In genomic region chr1:211643324-211644212, GRCh38 we compare ENCODE assay signal across 8 cellular contexts. TPM values are rescaled to one million over a fixed set of nuclear protein-coding genes. Genes with fewer than 3 reads are reported as not detected.
DNase-seq lines count a peak whose midpoint lies in the region; ATAC-seq and TF ChIP-seq lines count a peak whose summit lies in the region.

No MANE protein-coding gene starts in this region.

- CTCF ChIA-PET in CD8-positive, alpha-beta T cell (lab: Charles Lee): interaction anchor here (0.5 to 1.7 kb wide), 5 partner anchors 9 to 601 kb away, joined by 3 to 10 read pairs (median 3); no protein-coding TSS in a partner anchor
- CTCF ChIA-PET in activated CD4-positive, alpha-beta memory T cell treated with anti-CD3 and anti-CD28 coated beads, Interleukin-2, amount 10 ng/mL, durations not matched to agents 7 days and 5 days (lab: Charles Lee): interaction anchor here (0.8 to 2.5 kb wide), 3 partner anchors 11 to 129 kb away, joined by 3 to 10 read pairs (median 9); no protein-coding TSS in a partner anchor

- TF ChIP-seq CTCF in CD8-positive, alpha-beta T cell (IDR thresholded peaks at IDR 0.05): no peak
- TF ChIP-seq CTCF in left ventricle myocardium inferior (IDR thresholded peaks at IDR 0.05; ENCODE audit: borderline replicate concordance): no peak

- no peaks in the 10 kb centered on the region for H3K36me3 Mint-ChIP-seq in CD8-positive, alpha-beta T cell
- H3K36me3 Mint-ChIP-seq in activated CD4-positive, alpha-beta memory T cell treated with anti-CD3 and anti-CD28 coated beads, Interleukin-2, amount 10 ng/mL, durations not matched to agents 7 days and 5 days (ENCODE audit: low read depth): no peaks in the 10 kb centered on the region

- H3K27me3 Mint-ChIP-seq in CD8-positive, alpha-beta T cell (ENCODE audit: low read depth): no peaks in the 10 kb centered on the region
- H3K27me3 Mint-ChIP-seq in activated CD4-positive, alpha-beta memory T cell treated with anti-CD3 and anti-CD28 coated beads, Interleukin-2, amount 10 ng/mL, durations not matched to agents 7 days and 5 days: peaks cover 7% of the 10 kb centered on the region

- peak overlapping the region; percentile 45 for H3K4me3 Mint-ChIP-seq in CD8-positive, alpha-beta T cell
- H3K4me3 Mint-ChIP-seq in activated CD4-positive, alpha-beta memory T cell treated with anti-CD3 and anti-CD28 coated beads, Interleukin-2, amount 10 ng/mL, durations not matched to agents 7 days and 5 days: no peak overlapping the region

- no peaks in the 10 kb centered on the region for H3K9me3 ChIP-seq in CD8-positive, alpha-beta T cell (ENCODE audit: low read length)
- H3K9me3 ChIP-seq in left ventricle myocardium inferior (replicated peaks): no peaks in the 10 kb centered on the region

- POLR2A ChIA-PET in CD8-positive, alpha-beta T cell (lab: Charles Lee): no interaction called here
- POLR2A ChIA-PET in activated CD4-positive, alpha-beta memory T cell treated with anti-CD3 and anti-CD28 coated beads, Interleukin-2, amount 10 ng/mL, durations not matched to agents 7 days and 5 days (lab: Charles Lee): interaction anchor here (1.8 kb wide), 1 partner anchor 64 kb away, joined by 6 read pairs; the partner anchor contains the start of gene SLC30A1

- peaks cover 14% of the 10 kb centered on the region for H3K4me1 Mint-ChIP-seq in CD8-positive, alpha-beta T cell (ENCODE audit: low read depth)
- H3K4me1 Mint-ChIP-seq in activated CD4-positive, alpha-beta memory T cell treated with anti-CD3 and anti-CD28 coated beads, Interleukin-2, amount 10 ng/mL, durations not matched to agents 7 days and 5 days: peaks cover 9% of the 10 kb centered on the region

- no peaks in the 10 kb centered on the region for H3K9me3 Mint-ChIP-seq in CD8-positive, alpha-beta T cell
- no peaks in the 10 kb centered on the region for H3K9me3 Mint-ChIP-seq in activated CD4-positive, alpha-beta memory T cell treated with anti-CD3 and anti-CD28 coated beads, Interleukin-2, amount 10 ng/mL, durations not matched to agents 7 days and 5 days

- ATAC-seq in CD8-positive, alpha-beta T cell: no peak
- ATAC-seq in stimulated activated naive CD8-positive, alpha-beta T cell treated with anti-CD3 and anti-CD28 coated beads, Interleukin-15, Interleukin-2, amounts not matched to agents 100 U/mL and 50 U/mL, for 24 hours: peak; percentile 23
- no peak for ATAC-seq in GM21825 (IDR thresholded peaks at IDR 0.05; ENCODE audit: unreplicated experiment)

- H3K27ac ChIP-seq in CD8-positive, alpha-beta T cell (ENCODE audit: low read depth, low read length): no peak overlapping the region
- peak overlapping the region; percentile 48 for H3K27ac ChIP-seq in left ventricle myocardium inferior (replicated peaks)

- no peak overlapping the region for H3K4me3 ChIP-seq in CD8-positive, alpha-beta T cell (ENCODE audit: low read depth, low read length)
- no peak overlapping the region for H3K4me3 ChIP-seq in left ventricle myocardium inferior

- DNase-seq in CD8-positive, alpha-beta T cell: peak in 3 of 7 experiments; percentile 14 to 66 (median 20)
- DNase-seq in NCI-H146 (lab: John Stamatoyannopoulos, UW) (peak; percentile 78), left ventricle myocardium inferior (no peak), HuH-7.5 (ENCODE audit: low spot score) (no peak), ureter (ENCODE audit: low spot score) (no peak)
- DNase-seq in activated CD4-positive, alpha-beta memory T cell treated with anti-CD3 and anti-CD28 coated beads, Interleukin-2, amount 10 ng/mL, durations not matched to agents 7 days and 5 days: peak; percentile 26
- no peak for DNase-seq in stimulated activated naive CD8-positive, alpha-beta T cell treated with anti-CD3 and anti-CD28 coated beads, Interleukin-15, Interleukin-2, amounts not matched to agents 100 U/mL and 50 U/mL, for 24 hours

- H3K4me1 ChIP-seq in CD8-positive, alpha-beta T cell (ENCODE audit: insufficient read depth, low read length): peaks cover 9% of the 10 kb centered on the region
- peaks cover 34% of the 10 kb centered on the region for H3K4me1 ChIP-seq in left ventricle myocardium inferior

- no peaks in the 10 kb centered on the region for H3K36me3 ChIP-seq in CD8-positive, alpha-beta T cell (ENCODE audit: insufficient read depth, low read length)
- no peaks in the 10 kb centered on the region for H3K36me3 ChIP-seq in left ventricle myocardium inferior

- no peaks in the 10 kb centered on the region for H3K27me3 ChIP-seq in CD8-positive, alpha-beta T cell (ENCODE audit: insufficient read depth, low read length)
- no peaks in the 10 kb centered on the region for H3K27me3 ChIP-seq in left ventricle myocardium inferior (ENCODE audit: low read depth)

- intact Hi-C loops in CD8-positive, alpha-beta T cell (cut with DNase I, micrococcal nuclease): no loop called here
- intact Hi-C loops in left ventricle myocardium inferior (cut with micrococcal nuclease): no loop called here

- no peak overlapping the region for H3K27ac Mint-ChIP-seq in CD8-positive, alpha-beta T cell
- H3K27ac Mint-ChIP-seq in activated CD4-positive, alpha-beta memory T cell treated with anti-CD3 and anti-CD28 coated beads, Interleukin-2, amount 10 ng/mL, durations not matched to agents 7 days and 5 days: no peak overlapping the region

RNA-seq across cellular contexts. Expression of gene NEK2, which starts 31.9 kb away (rescaled TPM):
- total RNA-seq in CD8-positive, alpha-beta T cell: under 1 TPM; 0.19 to 0.35 TPM
- total RNA-seq in activated CD4-positive, alpha-beta memory T cell treated with anti-CD3 and anti-CD28 coated beads, Interleukin-2, amount 10 ng/mL, durations not matched to agents 7 days and 5 days: 10 to 100 TPM; 46.1 to 47.5 TPM
- total RNA-seq in left ventricle myocardium inferior: 0.19 TPM
- not detected for total RNA-seq in ureter

Comparison
In these comparisons a context has a peak if more than half of its experiments do, and no peak if none do; other contexts are left out.
1. DNase-seq: peak in NCI-H146 (single experiment) and activated CD4-positive, alpha-beta memory T cell treated with anti-CD3 and anti-CD28 coated beads, Interleukin-2, amount 10 ng/mL, durations not matched to agents 7 days and 5 days (single experiment); none in left ventricle myocardium inferior (single experiment), stimulated activated naive CD8-positive, alpha-beta T cell treated with anti-CD3 and anti-CD28 coated beads, Interleukin-15, Interleukin-2, amounts not matched to agents 100 U/mL and 50 U/mL, for 24 hours (single experiment), HuH-7.5 (single experiment) and ureter (single experiment).
2. RNA of gene NEK2, which starts 31.9 kb away (total RNA-seq): 46.1 to 47.5 TPM in activated CD4-positive, alpha-beta memory T cell treated with anti-CD3 and anti-CD28 coated beads, Interleukin-2, amount 10 ng/mL, durations not matched to agents 7 days and 5 days; 0.19 to 0.35 TPM in CD8-positive, alpha-beta T cell, 0.19 TPM in left ventricle myocardium inferior (single experiment) and not detected in ureter (single experiment); every median in the first group is over 10 times any median in the second.